16 cellular contexts compared by ENCODE assay signal in genomic region chr7:477626-478220, GRCh38. TPM values are rescaled to one million over a fixed set of nuclear protein-coding genes. Genes with fewer than 3 reads are reported as not detected.
DNase-seq lines count a peak whose midpoint lies in the region; ATAC-seq, FAIRE-seq and TF ChIP-seq lines count a peak whose summit lies in the region.
"Had no signal": no experiment of that assay in that cellular context is flagged by ENCODE, and none has a peak within 500 bp of the region (broad histone marks: within the 10 kb centered on the region; RNA-seq: fewer than 3 reads in every experiment).

No MANE protein-coding gene starts in this region.

- H3K4me2 ChIP-seq in endothelial cell of umbilical vein (ENCODE audit: insufficient read depth, low read length) (no peak overlapping the region), neuronal stem cell (ENCODE audit: insufficient read depth, low read length, poor library complexity, severe bottlenecking) (no peak overlapping the region)

- no peaks in the 10 kb centered on the region for H3K79me1 ChIP-seq in neuronal stem cell (ENCODE audit: low read depth, low read length)

- no peak overlapping the region for H3K4ac ChIP-seq in neuronal stem cell (ENCODE audit: low read length)

- in situ Hi-C loops in brain microvascular endothelial cell (cut with HindIII; ENCODE audit: low pct_ligation_motif_present, low sequenced_read_pairs), result no loop called here

- H2BK5ac ChIP-seq in neuronal stem cell (ENCODE audit: low read length), result no peak overlapping the region

- no peaks in the 10 kb centered on the region for H3K9me3 ChIP-seq in endothelial cell of umbilical vein (replicated peaks; ENCODE audit: control insufficient read depth, insufficient read depth, low read length)
- H3K9me3 ChIP-seq in neuronal stem cell (replicated peaks in 1 of 2; ENCODE audit: control insufficient read depth in 2 of 2, insufficient read depth in 1 of 2, low read depth in 1 of 2, low read length in 2 of 2), result peaks cover 0 to 5% of the 10 kb centered on the region in 2 donors
- H3K9me3 ChIP-seq: HAP-1 had no signal

- CTCF ChIA-PET in endothelial cell of umbilical vein (lab: Charles Lee), result interaction anchor here (1.0 kb wide), 1 partner anchor 17 kb away, joined by 3 read pairs; no protein-coding TSS in a partner anchor

- H2BK15ac ChIP-seq in neuronal stem cell (ENCODE audit: low read length), result no peak overlapping the region

- no peak for TF ChIP-seq POLR2A in endothelial cell of umbilical vein (IDR thresholded peaks at IDR 0.05; ENCODE audit: low read depth, low read length)

- dilution Hi-C loops in endothelial cell of umbilical vein (cut with MboI; ENCODE audit: extremely low pct_ligation_motif_present, low sequenced_read_pairs), result no loop called here

- H3K79me2 ChIP-seq in endothelial cell of umbilical vein (ENCODE audit: control insufficient read depth, insufficient read depth, low read length), result no peaks in the 10 kb centered on the region

- H3K27ac ChIP-seq in endothelial cell of umbilical vein (ENCODE audit: insufficient read depth, low read depth, low read length) (no peak overlapping the region), neuronal stem cell (replicated peaks; ENCODE audit: low read length) (no peak overlapping the region), brain microvascular endothelial cell (no peak overlapping the region)
- H3K27ac ChIP-seq: C4-2B, suprapubic skin had no signal

- H3K18ac ChIP-seq in neuronal stem cell (ENCODE audit: low read length), result peak overlapping the region; percentile 59

- H3K4me3 ChIP-seq in endothelial cell of umbilical vein (replicated peaks in 1 of 3; ENCODE audit: insufficient read depth in 1 of 3, low read depth in 1 of 3, low read length in 3 of 3) (no peak overlapping the region), neuronal stem cell (ENCODE audit: low read length in 2 of 2) (no peak overlapping the region), brain microvascular endothelial cell (ENCODE audit: low read depth, low read length) (no peak overlapping the region)
- H3K4me3 ChIP-seq: HAP-1, suprapubic skin had no signal

- no CpG with 5 or more reads among the region's 17 CpGs for WGBS in neuronal stem cell (ENCODE audit: extremely low coverage in 2 of 2, insufficient read length in 2 of 2, insufficient replicate concordance in 1 of 2), 2 donors

- POLR2A ChIA-PET in endothelial cell of umbilical vein (lab: Charles Lee), result no interaction called here

- no peaks in the 10 kb centered on the region for H3K36me3 ChIP-seq in endothelial cell of umbilical vein (ENCODE audit: control insufficient read depth in 2 of 2, extremely low read depth in 1 of 2, insufficient read depth in 2 of 2, low read length in 2 of 2)
- H3K36me3 ChIP-seq in neuronal stem cell (replicated peaks in 1 of 2; ENCODE audit: control insufficient read depth in 2 of 2, insufficient read depth in 2 of 2, low read length in 2 of 2), result no peaks in the 10 kb centered on the region
- H3K36me3 ChIP-seq in brain microvascular endothelial cell (replicated peaks), result no peaks in the 10 kb centered on the region
- H3K36me3 ChIP-seq: HAP-1, suprapubic skin had no signal

- H2AFZ ChIP-seq in endothelial cell of umbilical vein (ENCODE audit: low read depth, low read length) (no peak overlapping the region), neuronal stem cell (ENCODE audit: low read length) (no peak overlapping the region)

- H3K27me3 ChIP-seq in endothelial cell of umbilical vein (ENCODE audit: control insufficient read depth in 2 of 2, insufficient read depth in 2 of 2, low read length in 2 of 2), result no peaks in the 10 kb centered on the region
- peaks cover 0 to 25% (median 0%) of the 10 kb centered on the region in 3 experiments for H3K27me3 ChIP-seq in neuronal stem cell (ENCODE audit: control insufficient read depth in 3 of 3, insufficient read depth in 3 of 3, low read depth in 1 of 3, low read length in 3 of 3)
- no peaks in the 10 kb centered on the region for H3K27me3 ChIP-seq in brain microvascular endothelial cell (replicated peaks)

- no peaks in the 10 kb centered on the region for H3K9me1 ChIP-seq in endothelial cell of umbilical vein (replicated peaks; ENCODE audit: control insufficient read depth, extremely low read depth, insufficient read depth, low read length)

- peaks cover 4% of the 10 kb centered on the region for H3K4me1 ChIP-seq in endothelial cell of umbilical vein (ENCODE audit: control insufficient read depth, extremely low read depth, insufficient read depth, low read length)
- H3K4me1 ChIP-seq in neuronal stem cell (ENCODE audit: control insufficient read depth in 2 of 2, insufficient read depth in 1 of 2, low read depth in 1 of 2, low read length in 2 of 2), result peaks cover 0 to 10% of the 10 kb centered on the region in 2 donors
- H3K4me1 ChIP-seq: HAP-1, suprapubic skin had no signal

- H2AK5ac ChIP-seq in neuronal stem cell (ENCODE audit: low read depth, low read length), result no peak overlapping the region

- no peak overlapping the region for H2BK120ac ChIP-seq in neuronal stem cell (ENCODE audit: low read depth, low read length)

- ATAC-seq in HG03457 (IDR thresholded peaks at IDR 0.05; ENCODE audit: unreplicated experiment), result no peak
- ATAC-seq: naive thymus-derived CD8-positive, alpha-beta T cell had no signal

- H3K9ac ChIP-seq in endothelial cell of umbilical vein (replicated peaks; ENCODE audit: extremely low read depth, insufficient read depth, low read length) (no peak overlapping the region), neuronal stem cell (ENCODE audit: low read depth, low read length, poor library complexity) (no peak overlapping the region)

- H3K14ac ChIP-seq in neuronal stem cell (ENCODE audit: low read length), result no peak overlapping the region

- DNase-seq in EH (ENCODE audit: low read depth) (peak; percentile 34), HT1080 (ENCODE audit: low read depth) (peak; percentile 43), endothelial cell of umbilical vein (ENCODE audit: low read depth, low spot score) (no peak), neuronal stem cell (ENCODE audit: low spot score) (no peak), NCI-H774 (lab: John Stamatoyannopoulos, UW) (no peak), brain microvascular endothelial cell (no peak)
- DNase-seq: naive thymus-derived CD8-positive, alpha-beta T cell; NCI-H1048; RPMI8226; stimulated activated CD4-positive, alpha-beta T cell treated with anti-CD3 and anti-CD28 coated beads, Interleukin-2, amount 100 ng/mL, for 24 hours had no signal

- no peaks in the 10 kb centered on the region for H4K20me1 ChIP-seq in endothelial cell of umbilical vein (replicated peaks; ENCODE audit: control insufficient read depth, extremely low read depth, insufficient read depth, low read length)

- H2BK12ac ChIP-seq in neuronal stem cell (ENCODE audit: low read length), result no peak overlapping the region

- no TSS peak for BruUV-seq in endothelial cell of umbilical vein (replicated peaks; lab: Mats Ljungman, UMichigan)

- no peak overlapping the region for H4K91ac ChIP-seq in neuronal stem cell (ENCODE audit: low read depth, low read length, poor library complexity)

- intact Hi-C loops in endothelial cell of umbilical vein (cut with micrococcal nuclease), result no loop called here

- no peak overlapping the region for H4K8ac ChIP-seq in neuronal stem cell (ENCODE audit: low read depth, low read length)

- peak; percentile 21 for FAIRE-seq in endothelial cell of umbilical vein (lab: Jason Lieb, UNC)
- FAIRE-seq: bronchial epithelial cell had no signal

- H3K23ac ChIP-seq in neuronal stem cell (ENCODE audit: low read depth, low read length, poor library complexity), result no peak overlapping the region

- TF ChIP-seq CTCF in endothelial cell of umbilical vein (IDR thresholded peaks at IDR 0.05; ENCODE audit: extremely low read depth in 1 of 2, insufficient read depth in 1 of 2, low read depth in 1 of 2, low read length in 2 of 2) (no peak), brain microvascular endothelial cell (IDR thresholded peaks at IDR 0.05; ENCODE audit: low read depth, low read length, missing control alignments) (no peak)

TF ChIP-seq in endothelial cell of umbilical vein, 7 proteins besides CTCF, POLR2A, EP300 and RAD21:
- TF ChIP-seq MAX (IDR thresholded peaks at IDR 0.05; ENCODE audit: insufficient read depth, insufficient read length), result no peak
- no peak for TF ChIP-seq JUN (IDR thresholded peaks at IDR 0.05; ENCODE audit: borderline replicate concordance, insufficient read depth, insufficient read length, low read depth)

RNA-seq across cellular contexts. Expression of gene PDGFA, which starts 41.9 kb away (rescaled TPM):
- total RNA-seq in HT1080 (2014; rRNA removed; shearing (Covaris generic)), result 21.6 and 23.1 TPM in 2 replicates
- 16.9 and 17.0 TPM in 2 replicates for polyA plus RNA-seq in HT1080 (2015; cell fraction: cytosol; rRNA removed)
- 12.7 and 15.5 TPM in 2 replicates for polyA plus RNA-seq in HT1080 (2015; cell fraction: nucleus; rRNA removed)
- total RNA-seq in endothelial cell of umbilical vein, result 62.4 and 68.1 TPM in 2 replicates
- 17.4 and 23.2 TPM in 2 replicates for polyA plus RNA-seq in endothelial cell of umbilical vein
- polyA plus RNA-seq in endothelial cell of umbilical vein (2011; cell fraction: cytosol; rRNA removed), result 17.9 and 24.0 TPM in 2 replicates
- polyA plus RNA-seq in endothelial cell of umbilical vein (2011; cell fraction: nucleus; rRNA removed), result 20.1 and 24.5 TPM in 2 replicates
- 14.5 and 16.4 TPM in 2 replicates for polyA plus RNA-seq in endothelial cell of umbilical vein (2012)
- polyA minus RNA-seq in endothelial cell of umbilical vein, result 51.3 and 58.0 TPM in 2 replicates
- 23.2 TPM for polyA minus RNA-seq in endothelial cell of umbilical vein (2011; cell fraction: cytosol; rRNA and poly(A)+ RNA removed)
- polyA minus RNA-seq in endothelial cell of umbilical vein (2011; cell fraction: nucleus; rRNA and poly(A)+ RNA removed), result 8.3 and 12.9 TPM in 2 replicates
- 6.2 TPM for polyA plus RNA-seq in neuronal stem cell (2013, experiment 1 of 2)
- 5.7 TPM for polyA plus RNA-seq in neuronal stem cell (2013, experiment 2 of 2)
- polyA plus RNA-seq: IgD-negative memory B cell; naive thymus-derived CD8-positive, alpha-beta T cell had no signal

Comparison
In these comparisons a context has a peak if more than half of its experiments do, and no peak if none do; other contexts are left out.
1. DNase-seq: peak in EH (single experiment) and HT1080 (single experiment); none in endothelial cell of umbilical vein (single experiment), neuronal stem cell (single experiment), NCI-H774 (single experiment) and brain microvascular endothelial cell (single experiment).